Comparison of ENCODE assay signal across 8 cellular contexts in genomic region chr4:13484045-13484748, GRCh38. TPM values are rescaled to one million over a fixed set of nuclear protein-coding genes. Genes with fewer than 3 reads are reported as not detected.
DNase-seq lines count a peak whose midpoint lies in the region; ATAC-seq and TF ChIP-seq lines count a peak whose summit lies in the region.

TSS of gene RAB28 (minus strand) at chr4:13484340.

- H3K36me3 Mint-ChIP-seq in progenitor cell of endocrine pancreas (ENCODE audit: insufficient read depth), result no peaks in the 10 kb centered on the region

- TF ChIP-seq CTCF in left ventricle myocardium inferior (IDR thresholded peaks at IDR 0.05; ENCODE audit: borderline replicate concordance) (no peak), progenitor cell of endocrine pancreas (IDR thresholded peaks at IDR 0.05; ENCODE audit: unreplicated experiment) (no peak), upper lobe of right lung (IDR thresholded peaks at IDR 0.05) (no peak)

- intact Hi-C loops in left ventricle myocardium inferior (cut with micrococcal nuclease) (no loop called here), upper lobe of right lung (cut with DNase I) (no loop called here)

- H3K9me3 ChIP-seq in left ventricle myocardium inferior (replicated peaks), result peaks cover 7% of the 10 kb centered on the region
- no peaks in the 10 kb centered on the region for H3K9me3 ChIP-seq in upper lobe of right lung

- DNase-seq in NCI-H187 treated with DMSO at 0.1 percent for 48 hours (lab: John Stamatoyannopoulos, UW) (peak; percentile 73), T-helper 2 cell (peak; percentile 84 to 95 (median 90)), left ventricle myocardium inferior (peak; percentile 96), progenitor cell of endocrine pancreas (ENCODE audit: low spot score, unreplicated experiment) (peak; percentile 82), upper lobe of right lung (peak; percentile 97)

- peak within 1 kb of the TSS; percentile 100 for H3K27ac Mint-ChIP-seq in progenitor cell of endocrine pancreas

- H3K4me3 Mint-ChIP-seq in progenitor cell of endocrine pancreas (ENCODE audit: low read depth), result peak within 1 kb of the TSS; percentile 94

- peak within 1 kb of the TSS; percentile 89 for H3K4me3 ChIP-seq in left ventricle myocardium inferior
- peak within 1 kb of the TSS; percentile 79 for H3K4me3 ChIP-seq in upper lobe of right lung

- H3K27ac ChIP-seq in angular gyrus (ENCODE audit: low read depth, low read length) (peak within 1 kb of the TSS; percentile 98), left ventricle myocardium inferior (replicated peaks) (peak within 1 kb of the TSS; percentile 93), upper lobe of right lung (peak within 1 kb of the TSS; percentile 95)

- peaks cover 3% of the 10 kb centered on the region for H3K27me3 Mint-ChIP-seq in progenitor cell of endocrine pancreas

- peaks cover 55% of the 10 kb centered on the region for H3K4me1 ChIP-seq in left ventricle myocardium inferior
- peaks cover 27% of the 10 kb centered on the region for H3K4me1 ChIP-seq in upper lobe of right lung

- H3K36me3 ChIP-seq in left ventricle myocardium inferior (no peaks in the 10 kb centered on the region), upper lobe of right lung (no peaks in the 10 kb centered on the region)

- H3K4me1 Mint-ChIP-seq in progenitor cell of endocrine pancreas (ENCODE audit: low read depth), result peaks cover 19% of the 10 kb centered on the region

- H3K27me3 ChIP-seq in left ventricle myocardium inferior (ENCODE audit: low read depth) (peaks cover 17% of the 10 kb centered on the region), upper lobe of right lung (peaks cover 14% of the 10 kb centered on the region)

- peak; percentile 63 for TF ChIP-seq POLR2A in GM18505 (IDR thresholded peaks at IDR 0.05; ENCODE audit: borderline replicate concordance, extremely low read depth, insufficient read depth, insufficient read length)

- ATAC-seq in GM18505 (IDR thresholded peaks at IDR 0.05; ENCODE audit: unreplicated experiment) (peak; percentile 96), HG02970 (IDR thresholded peaks at IDR 0.05; ENCODE audit: low FRiP score, unreplicated experiment) (peak; percentile 99), upper lobe of right lung (peak; percentile 99)

- H3K9me3 Mint-ChIP-seq in progenitor cell of endocrine pancreas (ENCODE audit: low read depth), result no peaks in the 10 kb centered on the region

RNA-seq across cellular contexts. Expression of gene RAB28, which starts in this region (rescaled TPM):
- total RNA-seq in left ventricle myocardium inferior (25.9 TPM), progenitor cell of endocrine pancreas (26.9 and 28.3 TPM in 2 replicates), upper lobe of right lung (17.9 TPM)

Comparison
In these comparisons a context has a peak if more than half of its experiments do, and no peak if none do; other contexts are left out.
1. Peak in every context shown above with its lines: DNase-seq, ATAC-seq, H3K4me3 ChIP-seq and H3K27ac ChIP-seq.